In genomic region chrX:103104370-103104769, GRCh38 we compare ENCODE assay signal across 2 cellular contexts. TPM values are rescaled to one million over a fixed set of nuclear protein-coding genes. Genes with fewer than 3 reads are reported as not detected.
"Had no signal": no experiment of that assay in that cellular context is flagged by ENCODE, and none has a peak within 500 bp of the region (broad histone marks: within the 10 kb centered on the region; RNA-seq: fewer than 3 reads in every experiment).

No MANE protein-coding gene starts in this region.

RNA-seq across cellular contexts. Expression of gene NXF3, which starts 11.4 kb away (rescaled TPM):
- total RNA-seq: MCF 10A, NCI-H460 had no signal

RNA-seq across cellular contexts. Expression of gene BEX1, which starts 40.4 kb away (rescaled TPM):
- total RNA-seq: MCF 10A, NCI-H460 had no signal
